14 cellular contexts compared by ENCODE assay signal in the genomic region with DNA sequence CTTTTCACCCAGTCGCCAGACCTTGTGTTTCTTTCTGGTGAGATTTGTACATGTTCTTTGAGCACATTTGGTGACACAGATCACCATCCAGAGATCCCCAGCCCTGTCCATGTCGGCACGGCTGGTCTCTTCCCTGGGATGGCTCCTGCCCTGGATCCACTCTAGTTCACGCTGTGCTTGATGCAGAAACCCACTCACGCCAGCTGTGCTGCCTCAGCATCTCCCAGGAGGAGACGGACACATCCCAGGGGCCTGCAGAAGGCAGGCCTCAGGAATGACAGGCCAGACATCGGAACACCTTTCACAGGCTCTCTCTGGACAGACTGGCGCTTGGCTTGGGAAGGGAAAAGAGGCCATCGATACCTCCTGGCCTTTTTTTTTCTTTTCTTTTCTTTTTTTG.
DNase-seq lines count a peak whose midpoint lies in the region; FAIRE-seq and TF ChIP-seq lines count a peak whose summit lies in the region.
"Had no signal": no experiment of that assay in that cellular context is flagged by ENCODE, and none has a peak within 500 bp of the region (broad histone marks: within the 10 kb centered on the region; RNA-seq: fewer than 3 reads in every experiment).

No MANE protein-coding gene starts in this region.

- H3K27me3 ChIP-seq in astrocyte (ENCODE audit: insufficient read depth, low read length) (no peaks in the 10 kb centered on the region), mesenchymal stem cell (ENCODE audit: control insufficient read depth in 1 of 2, insufficient read depth in 1 of 2, low read length in 2 of 2) (no peaks in the 10 kb centered on the region), trophoblast cell (ENCODE audit: insufficient read depth, low read length) (no peaks in the 10 kb centered on the region)

- H3K4ac ChIP-seq in mesenchymal stem cell (ENCODE audit: low read depth in 1 of 2, low read length in 2 of 2) (no peak overlapping the region), trophoblast cell (ENCODE audit: low read depth, low read length) (peak overlapping the region; percentile 0)

- H2BK12ac ChIP-seq in mesenchymal stem cell (ENCODE audit: low read length in 2 of 2) (no peak overlapping the region), trophoblast cell (ENCODE audit: low read length) (peak overlapping the region; percentile 97)

- H2BK120ac ChIP-seq in mesenchymal stem cell (ENCODE audit: low read depth, low read length) (no peak overlapping the region), trophoblast cell (ENCODE audit: insufficient read depth, low read length, poor library complexity) (peak overlapping the region; percentile 98)

- H2BK5ac ChIP-seq in mesenchymal stem cell (ENCODE audit: low read depth, low read length, poor library complexity, severe bottlenecking) (no peak overlapping the region), trophoblast cell (ENCODE audit: low read depth, low read length, poor library complexity) (peak overlapping the region; percentile 74)

- H4K8ac ChIP-seq in mesenchymal stem cell (ENCODE audit: low read length) (no peak overlapping the region), trophoblast cell (ENCODE audit: low read depth, low read length) (peak overlapping the region; percentile 61)

- H3K4me2 ChIP-seq in astrocyte (ENCODE audit: low read length), result no peak overlapping the region
- H3K4me2 ChIP-seq in mesenchymal stem cell (ENCODE audit: low read length, poor library complexity, severe bottlenecking), result no peak overlapping the region
- H3K4me2 ChIP-seq in trophoblast cell (ENCODE audit: low read length), result no peak overlapping the region
- H3K4me2 ChIP-seq: A549 had no signal

- H2AK5ac ChIP-seq in mesenchymal stem cell (ENCODE audit: low read length, severe bottlenecking) (peak overlapping the region; percentile 55), trophoblast cell (ENCODE audit: low read length) (peak overlapping the region; percentile 17)

- no peak overlapping the region for H3K18ac ChIP-seq in mesenchymal stem cell (ENCODE audit: low read depth in 1 of 2, low read length in 2 of 2)
- peak overlapping the region; percentile 36 for H3K18ac ChIP-seq in trophoblast cell (ENCODE audit: low read length)

- DNase-seq in astrocyte (ENCODE audit: low read depth), result no peak
- no peak for DNase-seq in mesenchymal stem cell
- DNase-seq in trophoblast cell, result peak in 1 of 2 donors; percentile 6
- DNase-seq in A172 (ENCODE audit: low spot score), result no peak
- DNase-seq in mucosa of gallbladder (ENCODE audit: low spot score), result no peak
- DNase-seq in SW 1271 (lab: John Stamatoyannopoulos, UW), result no peak
- DNase-seq in immature natural killer cell, result no peak
- DNase-seq: AML-193; CD4-positive, alpha-beta T cell; GF-D8 had no signal

- H3K36me3 ChIP-seq in astrocyte (ENCODE audit: insufficient read depth, low read length), result no peaks in the 10 kb centered on the region
- no peaks in the 10 kb centered on the region for H3K36me3 ChIP-seq in mesenchymal stem cell (ENCODE audit: control insufficient read depth in 1 of 2, insufficient read depth in 2 of 2, low read depth in 1 of 2, low read length in 2 of 2)
- peaks cover 5 to 9% of the 10 kb centered on the region in 2 experiments for H3K36me3 ChIP-seq in trophoblast cell (ENCODE audit: control insufficient read depth in 1 of 2, insufficient read depth in 2 of 2, low read length in 2 of 2)
- H3K36me3 ChIP-seq: HAP-1 had no signal

- H3K14ac ChIP-seq in mesenchymal stem cell (ENCODE audit: low read length in 2 of 2) (no peak overlapping the region), trophoblast cell (ENCODE audit: low read length) (peak overlapping the region; percentile 90)

- H3K27ac Mint-ChIP-seq in astrocyte (ENCODE audit: unreplicated experiment) (peak overlapping the region; percentile 72), immature natural killer cell (no peak overlapping the region)
- H3K27ac Mint-ChIP-seq: CD4-positive, alpha-beta T cell had no signal

- peaks cover 69% of the 10 kb centered on the region for H3K4me1 Mint-ChIP-seq in astrocyte (ENCODE audit: low read depth, unreplicated experiment)
- no peaks in the 10 kb centered on the region for H3K4me1 Mint-ChIP-seq in immature natural killer cell

- H2BK15ac ChIP-seq in mesenchymal stem cell (ENCODE audit: low read depth, poor library complexity, severe bottlenecking), result no peak overlapping the region

- no peak overlapping the region for H3K23ac ChIP-seq in mesenchymal stem cell (ENCODE audit: low read length in 2 of 2)
- no peak overlapping the region for H3K23ac ChIP-seq in trophoblast cell (ENCODE audit: low read length)

- H3K79me2 ChIP-seq in astrocyte (ENCODE audit: insufficient read depth, low read length), result no peaks in the 10 kb centered on the region
- H3K79me2 ChIP-seq in trophoblast cell (ENCODE audit: control insufficient read depth, insufficient read depth, low read length, poor library complexity), result peaks cover 27% of the 10 kb centered on the region

- H2AFZ ChIP-seq in astrocyte (ENCODE audit: low read depth, low read length) (no peak overlapping the region), mesenchymal stem cell (ENCODE audit: low read depth, low read length) (no peak overlapping the region), trophoblast cell (ENCODE audit: insufficient read depth, low read length, poor library complexity) (peak overlapping the region; percentile 8)

- no peak overlapping the region for H4K12ac ChIP-seq in trophoblast cell (ENCODE audit: low read depth, low read length)

- no peaks in the 10 kb centered on the region for H4K20me1 ChIP-seq in astrocyte (ENCODE audit: insufficient read depth, low read length)

- no peak for FAIRE-seq in astrocyte (lab: Jason Lieb, UNC)
- FAIRE-seq: A549, HepG2 had no signal

- H3K9me3 ChIP-seq in astrocyte (ENCODE audit: insufficient read depth, low read depth, low read length), result no peaks in the 10 kb centered on the region
- H3K9me3 ChIP-seq in mesenchymal stem cell (ENCODE audit: control insufficient read depth, low read length), result no peaks in the 10 kb centered on the region
- no peaks in the 10 kb centered on the region for H3K9me3 ChIP-seq in trophoblast cell (ENCODE audit: insufficient read depth, low read depth, low read length)
- H3K9me3 ChIP-seq: A549, HAP-1 had no signal

- no peaks in the 10 kb centered on the region for H3K79me1 ChIP-seq in mesenchymal stem cell (replicated peaks; ENCODE audit: low read length, poor library complexity, severe bottlenecking)
- H3K79me1 ChIP-seq in trophoblast cell (ENCODE audit: low read length), result peaks cover 67% of the 10 kb centered on the region

- 89% methylated on average over 9 of the region's 9 CpGs for WGBS in mesenchymal stem cell
- WGBS in trophoblast cell (ENCODE audit: extremely low coverage, insufficient coverage, insufficient read length), result no CpG with 5 or more reads among the region's 9 CpGs

- no peaks in the 10 kb centered on the region for H3K27me3 Mint-ChIP-seq in astrocyte (ENCODE audit: low read depth, unreplicated experiment)
- H3K27me3 Mint-ChIP-seq in immature natural killer cell (ENCODE audit: low read depth in 3 of 3), result peaks cover 2 to 6% (median 4%) of the 10 kb centered on the region in 3 donors
- H3K27me3 Mint-ChIP-seq: CD4-positive, alpha-beta T cell had no signal

- H3K4me3 ChIP-seq in astrocyte (ENCODE audit: insufficient read depth, low read depth, low read length) (no peak overlapping the region), mesenchymal stem cell (ENCODE audit: insufficient read depth in 1 of 2, low read depth in 1 of 2, low read length in 2 of 2) (no peak overlapping the region), trophoblast cell (ENCODE audit: low read depth, low read length) (no peak overlapping the region)
- H3K4me3 ChIP-seq: A549, HAP-1 had no signal

- H3K36me3 Mint-ChIP-seq in astrocyte (ENCODE audit: low read depth, unreplicated experiment), result no peaks in the 10 kb centered on the region
- H3K36me3 Mint-ChIP-seq in immature natural killer cell, result no peaks in the 10 kb centered on the region

- H3K9me3 Mint-ChIP-seq in astrocyte (ENCODE audit: unreplicated experiment) (no peaks in the 10 kb centered on the region), immature natural killer cell (no peaks in the 10 kb centered on the region)
- H3K9me3 Mint-ChIP-seq: CD4-positive, alpha-beta T cell had no signal

- H3K4me3 Mint-ChIP-seq in astrocyte (ENCODE audit: unreplicated experiment) (no peak overlapping the region), immature natural killer cell (no peak overlapping the region)
- H3K4me3 Mint-ChIP-seq: CD4-positive, alpha-beta T cell had no signal

- H3K4me1 ChIP-seq in astrocyte (ENCODE audit: insufficient read depth, low read length) (peaks cover 46% of the 10 kb centered on the region), mesenchymal stem cell (ENCODE audit: control insufficient read depth, insufficient read depth, low read depth, low read length) (peaks cover 37% of the 10 kb centered on the region), trophoblast cell (ENCODE audit: control insufficient read depth in 1 of 2, insufficient read depth in 2 of 2, low read length in 2 of 2) (peaks cover 48 to 62% of the 10 kb centered on the region in 2 experiments)
- H3K4me1 ChIP-seq: HAP-1 had no signal

- no peak overlapping the region for H3K9ac ChIP-seq in astrocyte (ENCODE audit: low read length)
- no peak overlapping the region for H3K9ac ChIP-seq in mesenchymal stem cell (ENCODE audit: low read length)
- no peak overlapping the region for H3K9ac ChIP-seq in trophoblast cell (ENCODE audit: low read length)

- H4K91ac ChIP-seq in mesenchymal stem cell (ENCODE audit: low read length), result no peak overlapping the region
- H4K91ac ChIP-seq in trophoblast cell (ENCODE audit: low read depth, low read length), result peak overlapping the region; percentile 94

- no peak overlapping the region for H3K27ac ChIP-seq in astrocyte (ENCODE audit: low read depth, low read length)
- H3K27ac ChIP-seq in mesenchymal stem cell (ENCODE audit: low read length, poor library complexity, severe bottlenecking), result no peak overlapping the region
- H3K27ac ChIP-seq in trophoblast cell (ENCODE audit: low read depth, low read length), result peak overlapping the region; percentile 97
- H3K27ac ChIP-seq: C4-2B had no signal

- no peak for TF ChIP-seq CTCF in astrocyte (IDR thresholded peaks at IDR 0.05; ENCODE audit: insufficient read depth, low read depth, low read length)
